Comparison of ENCODE assay signal across 17 cellular contexts in genomic region chr12:127628655-127629054, GRCh38.
A peak's percentile ranks its signal among the peaks of the same experiment; 100 is the strongest.
DNase-seq lines count a peak whose midpoint lies in the region; ATAC-seq and TF ChIP-seq lines count a peak whose summit lies in the region.
"Had no signal": no experiment of that assay in that cellular context is flagged by ENCODE, and none has a peak within 500 bp of the region (broad histone marks: within the 10 kb centered on the region; RNA-seq: fewer than 3 reads in every experiment).

No MANE protein-coding gene starts in this region.

- H3K4me1 ChIP-seq in osteoblast (ENCODE audit: insufficient read depth, low read length) = peaks cover 12% of the 10 kb centered on the region
- H3K4me1 ChIP-seq: body of pancreas had no signal

- no peaks in the 10 kb centered on the region for H3K36me3 ChIP-seq in osteoblast (ENCODE audit: insufficient read depth, low read length)
- H3K36me3 ChIP-seq: neutrophil had no signal

- DNase-seq in Caki2 (ENCODE audit: low read depth) (peak; percentile 26), HFF-Myc (ENCODE audit: extremely low read depth, low read depth) (peak; percentile 7), astrocyte of the hippocampus (ENCODE audit: low read depth, low spot score) (peak; percentile 22), osteoblast (ENCODE audit: insufficient read length, low spot score, missing footprints) (peak; percentile 81), Ammon's horn (ENCODE audit: low spot score) (no peak)
- no peak for DNase-seq in activated naive CD4-positive, alpha-beta T cell treated with anti-CD3 and anti-CD28 coated beads, Interleukin-2, amount 50 U/mL, for 16 hours
- DNase-seq: activated CD4-positive, alpha-beta T cell treated with anti-CD3 and anti-CD28 coated beads, Interleukin-2, amount 50 U/mL, for 48 hours; body of pancreas; foreskin melanocyte; immature natural killer cell; mesendoderm; NCI-H1092; NCI-H524 treated with DMSO at 0.1 percent for 48 hours; stimulated activated naive CD8-positive, alpha-beta T cell treated with anti-CD3 and anti-CD28 coated beads, Interleukin-15, Interleukin-2, amounts not matched to agents 100 U/mL and 50 U/mL, for 24 hours had no signal

- H3K79me2 ChIP-seq in osteoblast (ENCODE audit: insufficient read depth, low read length) = no peaks in the 10 kb centered on the region

- TF ChIP-seq CTCF in HFF-Myc (IDR thresholded peaks at IDR 0.05; ENCODE audit: low read depth, low read length, missing control alignments) = no peak
- TF ChIP-seq CTCF in osteoblast (IDR thresholded peaks at IDR 0.05; ENCODE audit: extremely low read depth, low read depth, low read length) = no peak

- H3K9me3 ChIP-seq in osteoblast (ENCODE audit: low read depth, low read length) = no peaks in the 10 kb centered on the region
- H3K9me3 ChIP-seq: body of pancreas, neutrophil had no signal

- H4K20me1 ChIP-seq in osteoblast (ENCODE audit: insufficient read depth, low read length) = no peaks in the 10 kb centered on the region

- peaks cover 4% of the 10 kb centered on the region for H3K27me3 ChIP-seq in osteoblast (ENCODE audit: insufficient read depth, low read length)
- H3K27me3 ChIP-seq: body of pancreas, neutrophil had no signal

- no peak overlapping the region for H2AFZ ChIP-seq in osteoblast (ENCODE audit: low read length)

- in situ Hi-C loops in Caki2 (cut with HindIII; ENCODE audit: low pct_unique_long_range_greater_than_20kb, low sequenced_read_pairs) = no loop called here

- H3K4me2 ChIP-seq in osteoblast (ENCODE audit: insufficient read depth, low read length) = peak overlapping the region; percentile 1

- H3K27ac ChIP-seq in osteoblast (ENCODE audit: low read depth, low read length) = no peak overlapping the region
- H3K27ac ChIP-seq: body of pancreas, neutrophil had no signal

- H3K4me3 ChIP-seq in HFF-Myc (replicated peaks; ENCODE audit: low read depth, low read length) (no peak overlapping the region), osteoblast (ENCODE audit: insufficient read depth, low read length) (no peak overlapping the region)
- H3K4me3 ChIP-seq: body of pancreas had no signal

- no peak for ATAC-seq in GM21526 (IDR thresholded peaks at IDR 0.05; ENCODE audit: low FRiP score, unreplicated experiment)
- ATAC-seq: activated T-helper 17 cell treated with anti-CD3 and anti-CD28 coated beads, Interleukin-2, amount 50 U/mL, for 72 hours; body of pancreas; stimulated activated naive CD8-positive, alpha-beta T cell treated with anti-CD3 and anti-CD28 coated beads, Interleukin-15, Interleukin-2, amounts not matched to agents 100 U/mL and 50 U/mL, for 24 hours had no signal

Comparison
In these comparisons a context has a peak if more than half of its experiments do, and no peak if none do; other contexts are left out.
1. DNase-seq: peak in Caki2 (single experiment), HFF-Myc (single experiment), astrocyte of the hippocampus (single experiment) and osteoblast (single experiment); none in Ammon's horn (single experiment) and activated naive CD4-positive, alpha-beta T cell treated with anti-CD3 and anti-CD28 coated beads, Interleukin-2, amount 50 U/mL, for 16 hours (single experiment).